ENCODE assay signal across 37 cellular contexts in the genomic region with DNA sequence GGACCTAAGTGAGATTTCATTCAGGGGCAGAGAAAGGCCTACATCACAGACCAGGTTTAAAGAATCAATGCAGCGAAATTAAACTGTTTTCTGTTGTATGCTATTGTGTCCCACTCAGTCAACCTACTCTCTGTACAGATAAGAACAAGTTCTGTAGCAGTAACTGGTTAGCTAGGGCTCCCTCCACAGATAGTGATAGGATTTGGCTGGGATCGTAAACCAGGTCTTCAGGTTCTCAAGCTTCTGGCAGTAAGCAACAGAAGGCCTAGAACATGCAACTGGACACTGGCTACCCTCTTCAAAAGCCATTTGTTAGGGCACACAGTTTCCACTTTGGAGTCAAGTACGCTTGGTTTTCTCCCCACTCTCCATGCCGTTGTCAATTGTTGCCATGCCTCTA.
DNase-seq lines count a peak whose midpoint lies in the region; ATAC-seq, FAIRE-seq and TF ChIP-seq lines count a peak whose summit lies in the region.
"Had no signal": no experiment of that assay in that cellular context is flagged by ENCODE, and none has a peak within 500 bp of the region (broad histone marks: within the 10 kb centered on the region; RNA-seq: fewer than 3 reads in every experiment).

No MANE protein-coding gene starts in this region.

- no peak overlapping the region for H3K9ac ChIP-seq in neural progenitor cell
- H3K9ac ChIP-seq: BLaER1; BLaER1 treated with 17β-estradiol and CSF1 and Interleukin-3, amounts not matched to agents 10 nM and 100 nM had no signal

- H3K27me3 Mint-ChIP-seq in neural progenitor cell (ENCODE audit: insufficient read depth, low read depth), result peaks cover 6% of the 10 kb centered on the region

- intact Hi-C loops in body of pancreas (cut with DNase I) (no loop called here), pancreas (cut with DNase I) (no loop called here), left colon (cut with DNase I, micrococcal nuclease) (no loop called here)

- H3K4me1 ChIP-seq in SJCRH30 (peaks cover 18% of the 10 kb centered on the region), body of pancreas (peaks cover 25% of the 10 kb centered on the region), neural progenitor cell (no peaks in the 10 kb centered on the region), pancreas (peaks cover 0 to 15% (median 14%) of the 10 kb centered on the region in 3 donors)
- H3K4me1 ChIP-seq: A549; BE2C; BLaER1 treated with 17β-estradiol and CSF1 and Interleukin-3, amounts not matched to agents 10 nM and 100 nM; Caco-2 had no signal

- H3K27me3 ChIP-seq in SJCRH30 (no peaks in the 10 kb centered on the region), body of pancreas (no peaks in the 10 kb centered on the region), neural progenitor cell (no peaks in the 10 kb centered on the region), pancreas (no peaks in the 10 kb centered on the region)
- H3K27me3 ChIP-seq: BE2C; BLaER1; BLaER1 treated with 17β-estradiol and CSF1 and Interleukin-3, amounts not matched to agents 10 nM and 100 nM had no signal

- H3K36me3 Mint-ChIP-seq in neural progenitor cell, result no peaks in the 10 kb centered on the region
- H3K36me3 Mint-ChIP-seq: CD14-positive monocyte; CD4-positive, alpha-beta memory T cell; CD4-positive, CD25-positive, alpha-beta regulatory T cell; CD8-positive, alpha-beta memory T cell; CD8-positive, alpha-beta T cell had no signal

- H2AFZ ChIP-seq in neural progenitor cell (replicated peaks), result peak overlapping the region; percentile 21

- H3K27ac Mint-ChIP-seq in neural progenitor cell, result no peak overlapping the region
- H3K27ac Mint-ChIP-seq: B cell; CD14-positive monocyte; CD4-positive, alpha-beta memory T cell; CD4-positive, alpha-beta T cell; CD4-positive, CD25-positive, alpha-beta regulatory T cell; CD8-positive, alpha-beta memory T cell; CD8-positive, alpha-beta T cell had no signal

- no peaks in the 10 kb centered on the region for H4K20me1 ChIP-seq in neural progenitor cell (ENCODE audit: low read depth)
- H4K20me1 ChIP-seq: BLaER1; BLaER1 treated with 17β-estradiol and CSF1 and Interleukin-3, amounts not matched to agents 10 nM and 100 nM had no signal

- no peak for TF ChIP-seq POLR2A in body of pancreas (IDR thresholded peaks at IDR 0.05)

- H3K36me3 ChIP-seq in SJCRH30 (no peaks in the 10 kb centered on the region), body of pancreas (replicated peaks in 1 of 2; ENCODE audit: insufficient read depth in 1 of 2, low read depth in 2 of 2) (no peaks in the 10 kb centered on the region), neural progenitor cell (no peaks in the 10 kb centered on the region), pancreas (no peaks in the 10 kb centered on the region)
- H3K36me3 ChIP-seq: BE2C; BLaER1; BLaER1 treated with 17β-estradiol and CSF1 and Interleukin-3, amounts not matched to agents 10 nM and 100 nM had no signal

- no peak overlapping the region for H3K4me2 ChIP-seq in neural progenitor cell
- H3K4me2 ChIP-seq: A549; BLaER1; BLaER1 treated with 17β-estradiol and CSF1 and Interleukin-3, amounts not matched to agents 10 nM and 100 nM had no signal

- peak overlapping the region; percentile 37; the same call in 1 of the 2 replicates for H3K27ac ChIP-seq in SJCRH30
- H3K27ac ChIP-seq in body of pancreas, result peak overlapping the region in 2 of 4 donors; percentile 19 to 76
- H3K27ac ChIP-seq in neural progenitor cell, result no peak overlapping the region
- peak overlapping the region in 2 of 4 donors; percentile 7 to 27 for H3K27ac ChIP-seq in pancreas
- H3K27ac ChIP-seq: 22Rv1; A549; BLaER1; BLaER1 treated with 17β-estradiol and CSF1 and Interleukin-3, amounts not matched to agents 10 nM and 100 nM; C4-2B had no signal

- DNase-seq in SJCRH30, result peak in 1 of 2 experiments; percentile 13
- DNase-seq in body of pancreas, result peak in 2 of 4 donors; percentile 63 to 73
- no peak for DNase-seq in neural progenitor cell (ENCODE audit: low spot score)
- peak in 3 of 6 donors; percentile 70 to 85 (median 79) for DNase-seq in pancreas
- DNase-seq in KG1 (lab: John Stamatoyannopoulos, UW), result no peak
- DNase-seq in left colon, result no peak
- no peak for DNase-seq in NCI-H2107 (lab: John Stamatoyannopoulos, UW)
- DNase-seq: 8988T; ACHN; AML-193; BE2C; C1 segment of cervical spinal cord; Caco-2; Calu3; CD4-positive, alpha-beta memory T cell; CD4-positive, alpha-beta T cell; CD4-positive, CD25-positive, alpha-beta regulatory T cell; CD8-positive, alpha-beta memory T cell; CD8-positive, alpha-beta T cell; COR-L47; DMS 273 treated with DMSO at 0.1 percent for 48 hours; DMS153; DMS53; DMS79; DMS79 treated with DMSO at 0.1 percent for 48 hours; DND-41; EL had no signal

- H3K79me2 ChIP-seq in neural progenitor cell (ENCODE audit: low read depth), result no peaks in the 10 kb centered on the region

- TF ChIP-seq CTCF in body of pancreas (IDR thresholded peaks at IDR 0.05), result no peak
- TF ChIP-seq CTCF in neural progenitor cell (IDR thresholded peaks at IDR 0.05), result no peak
- TF ChIP-seq CTCF in pancreas (IDR thresholded peaks at IDR 0.05), result no peak

- H3K4me3 ChIP-seq in SJCRH30 (no peak overlapping the region), body of pancreas (no peak overlapping the region), neural progenitor cell (no peak overlapping the region), pancreas (no peak overlapping the region)
- H3K4me3 ChIP-seq: A549; BLaER1; BLaER1 treated with 17β-estradiol and CSF1 and Interleukin-3, amounts not matched to agents 10 nM and 100 nM had no signal

- 52 to 96% methylated on average over 4 of the region's 4 CpGs for WGBS in body of pancreas, 2 donors
- WGBS in pancreas, 2 donors, result 65 to 92% methylated on average over 4 of the region's 4 CpGs

- no peak overlapping the region for H3K4me3 Mint-ChIP-seq in neural progenitor cell
- H3K4me3 Mint-ChIP-seq: B cell; CD14-positive monocyte; CD4-positive, alpha-beta memory T cell; CD4-positive, alpha-beta T cell; CD4-positive, CD25-positive, alpha-beta regulatory T cell; CD8-positive, alpha-beta memory T cell; CD8-positive, alpha-beta T cell had no signal

- H3K9me3 ChIP-seq in SJCRH30 (replicated peaks) (no peaks in the 10 kb centered on the region), body of pancreas (no peaks in the 10 kb centered on the region), neural progenitor cell (ENCODE audit: low read depth) (no peaks in the 10 kb centered on the region), pancreas (no peaks in the 10 kb centered on the region)
- H3K9me3 ChIP-seq: A549; BE2C; BLaER1; BLaER1 treated with 17β-estradiol and CSF1 and Interleukin-3, amounts not matched to agents 10 nM and 100 nM; Caco-2 had no signal

- H3K9me3 Mint-ChIP-seq in neural progenitor cell, result no peaks in the 10 kb centered on the region
- H3K9me3 Mint-ChIP-seq: CD14-positive monocyte; CD4-positive, alpha-beta T cell; CD8-positive, alpha-beta memory T cell; CD8-positive, alpha-beta T cell had no signal

- ATAC-seq in body of pancreas (peak; percentile 96), pancreas (peak in 3 of 4 donors; percentile 88 to 95 (median 93)), GM21390 (IDR thresholded peaks at IDR 0.05; ENCODE audit: unreplicated experiment) (no peak), left colon (no peak)
- ATAC-seq: A549; CD8-positive, alpha-beta T cell had no signal

- H3K4me1 Mint-ChIP-seq in neural progenitor cell, result no peaks in the 10 kb centered on the region
- H3K4me1 Mint-ChIP-seq: B cell; CD14-positive monocyte; CD4-positive, alpha-beta memory T cell; CD4-positive, CD25-positive, alpha-beta regulatory T cell; CD8-positive, alpha-beta memory T cell had no signal

- H3F3A ChIP-seq in neural progenitor cell (ENCODE audit: low read depth), result no peaks in the 10 kb centered on the region

- FAIRE-seq in pancreas (lab: Jason Lieb, UNC), result no peak
- FAIRE-seq: A204.1, A549, D721Med had no signal

Comparison
In these comparisons a context has a peak if more than half of its experiments do, and no peak if none do; other contexts are left out.
1. ATAC-seq: peak in body of pancreas (single experiment) and pancreas (3 of 4); none in GM21390 (single experiment) and left colon (single experiment).